In genomic region chr21:15495965-15496364, GRCh38 we compare ENCODE assay signal across 24 cellular contexts.
DNase-seq lines count a peak whose midpoint lies in the region; ATAC-seq, FAIRE-seq and TF ChIP-seq lines count a peak whose summit lies in the region.
"Had no signal": no experiment of that assay in that cellular context is flagged by ENCODE, and none has a peak within 500 bp of the region (broad histone marks: within the 10 kb centered on the region; RNA-seq: fewer than 3 reads in every experiment).

No MANE protein-coding gene starts in this region.

- H3K4me1 ChIP-seq in HepG2 (ENCODE audit: insufficient read depth, low read length) (peaks cover 1% of the 10 kb centered on the region; the same call in 1 of the 2 replicates), right lobe of liver (no peaks in the 10 kb centered on the region), mammary epithelial cell (ENCODE audit: insufficient read depth, low read length) (peaks cover 8% of the 10 kb centered on the region)
- H3K4me1 ChIP-seq: A549 had no signal

- no peak overlapping the region for H3K27ac Mint-ChIP-seq in stimulated activated memory B cell treated with anti-CD40 and anti-IgM and Interleukin-4, amounts not matched to agents 10 μg/mL and 1 μg/mL and 100 μg/mL, for 72 hours
- H3K27ac Mint-ChIP-seq: activated B cell treated with CpG ODN at 0.5 μM for 24 hours; activated naive CD8-positive, alpha-beta T cell treated with anti-CD3 and anti-CD28 coated beads, Interleukin-2, amount 50 U/mL, for 24 hours; activated T-helper 1 cell treated with anti-CD3 and anti-CD28 coated beads, Interleukin-12 subunit alpha, Interleukin-12 subunit beta, Interleukin-2, Interleukin-4 antibody, amounts not matched to agents 30 ng/mL and 10 ng/mL and 1 ng/mL, durations not matched to agents 14 hours and 24 hours and 36 hours; CD4-positive, CD25-positive, alpha-beta regulatory T cell; nephron progenitor cell; T-helper 1 cell treated with Interleukin-12 subunit alpha and Interleukin-12 subunit beta and Interleukin-4 antibody, amounts not matched to agents 30 μg/mL and 1 μg/mL, for 36 hours; type B pancreatic cell had no signal

- WGBS in HepG2 (ENCODE audit: low lambda C conversion rate): 17% methylated on average over 2 of the region's 3 CpGs
- WGBS in right lobe of liver (ENCODE audit: insufficient coverage, low coverage, low lambda C conversion rate, missing lambda C conversion rate): 83% methylated on average over 2 of the region's 3 CpGs
- WGBS in mammary epithelial cell (ENCODE audit: low coverage, missing lambda C conversion rate): 57% methylated on average over 3 of the region's 3 CpGs

- TF ChIP-seq CTCF in HepG2 (CRISPR knock-in tag; IDR thresholded peaks at IDR 0.05) (no peak), right lobe of liver (IDR thresholded peaks at IDR 0.05) (no peak), mammary epithelial cell (conservative IDR thresholded peaks at IDR 0.05 in 1 of 2, IDR thresholded peaks at IDR 0.05 in 1 of 2; ENCODE audit: extremely low read depth in 1 of 2, insufficient read depth in 1 of 2, low read depth in 1 of 2, low read length in 2 of 2) (no peak), fibroblast of the aortic adventitia (IDR thresholded peaks at IDR 0.05; ENCODE audit: insufficient read depth, low read length) (peak; percentile 2)

- dilution Hi-C loops in mammary epithelial cell (cut with HindIII; ENCODE audit: low sequenced_read_pairs): no loop called here

- H3K4me2 ChIP-seq in HepG2 (ENCODE audit: low read depth, low read length) (no peak overlapping the region), mammary epithelial cell (ENCODE audit: insufficient read depth, low read depth, low read length) (no peak overlapping the region)
- H3K4me2 ChIP-seq: A549 had no signal

- H3K9ac ChIP-seq in HepG2 (ENCODE audit: insufficient read depth, low read depth, low read length): no peak overlapping the region
- H3K9ac ChIP-seq in mammary epithelial cell (ENCODE audit: insufficient read depth, low read length): no peak overlapping the region

- no peak for FAIRE-seq in HepG2 (lab: Jason Lieb, UNC)
- FAIRE-seq: A549 had no signal

- H4K20me1 ChIP-seq in HepG2 (ENCODE audit: insufficient read depth, low read length) (no peaks in the 10 kb centered on the region), mammary epithelial cell (ENCODE audit: insufficient read depth, low read length) (no peaks in the 10 kb centered on the region)

- TF ChIP-seq EP300 in HepG2 (IDR thresholded peaks at IDR 0.05; ENCODE audit: low read depth in 2 of 2, low read length in 2 of 2) (no peak), HepG2 (CRISPR knock-in tag; IDR thresholded peaks at IDR 0.05; ENCODE audit: borderline replicate concordance) (no peak)

- POLR2A ChIA-PET in HepG2 (lab: Yijun Ruan, JAX): no interaction called here

- intact Hi-C loops in HepG2 (cut with micrococcal nuclease; ENCODE audit: unreplicated experiment) (no loop called here), right lobe of liver (cut with DNase I) (no loop called here), mammary epithelial cell (cut with micrococcal nuclease) (no loop called here)

- H3K4me1 Mint-ChIP-seq in stimulated activated memory B cell treated with anti-CD40 and anti-IgM and Interleukin-4, amounts not matched to agents 10 μg/mL and 1 μg/mL and 100 μg/mL, for 72 hours: peaks cover 4% of the 10 kb centered on the region
- H3K4me1 Mint-ChIP-seq: activated naive CD8-positive, alpha-beta T cell treated with anti-CD3 and anti-CD28 coated beads, Interleukin-2, amount 50 U/mL, for 24 hours; CD4-positive, CD25-positive, alpha-beta regulatory T cell; nephron progenitor cell had no signal

- H3K27me3 Mint-ChIP-seq in stimulated activated memory B cell treated with anti-CD40 and anti-IgM and Interleukin-4, amounts not matched to agents 10 μg/mL and 1 μg/mL and 100 μg/mL, for 72 hours: no peaks in the 10 kb centered on the region
- H3K27me3 Mint-ChIP-seq: activated B cell treated with CpG ODN at 0.5 μM for 24 hours; activated naive CD8-positive, alpha-beta T cell treated with anti-CD3 and anti-CD28 coated beads, Interleukin-2, amount 50 U/mL, for 24 hours; type B pancreatic cell had no signal

- TF ChIP-seq POLR2A in HepG2 (IDR thresholded peaks at IDR 0.05; ENCODE audit: insufficient read depth in 1 of 2, low read depth in 2 of 2, low read length in 2 of 2) (no peak), right lobe of liver (IDR thresholded peaks at IDR 0.05) (no peak)

- H2AFZ ChIP-seq in HepG2 (ENCODE audit: low read length): no peak overlapping the region
- no peak overlapping the region for H2AFZ ChIP-seq in mammary epithelial cell (ENCODE audit: low read depth, low read length)

- H3K79me2 ChIP-seq in HepG2 (ENCODE audit: insufficient read depth, low read length): no peaks in the 10 kb centered on the region
- no peaks in the 10 kb centered on the region for H3K79me2 ChIP-seq in mammary epithelial cell (ENCODE audit: insufficient read depth, low read length)

- H3K9me3 Mint-ChIP-seq in stimulated activated memory B cell treated with anti-CD40 and anti-IgM and Interleukin-4, amounts not matched to agents 10 μg/mL and 1 μg/mL and 100 μg/mL, for 72 hours: no peaks in the 10 kb centered on the region
- H3K9me3 Mint-ChIP-seq: activated B cell treated with CpG ODN at 0.5 μM for 24 hours; activated naive CD8-positive, alpha-beta T cell treated with anti-CD3 and anti-CD28 coated beads, Interleukin-2, amount 50 U/mL, for 24 hours; activated T-helper 1 cell treated with anti-CD3 and anti-CD28 coated beads, Interleukin-12 subunit alpha, Interleukin-12 subunit beta, Interleukin-2, Interleukin-4 antibody, amounts not matched to agents 30 ng/mL and 10 ng/mL and 1 ng/mL, durations not matched to agents 14 hours and 24 hours and 36 hours; CD4-positive, CD25-positive, alpha-beta regulatory T cell; nephron progenitor cell; T-helper 1 cell treated with Interleukin-12 subunit alpha and Interleukin-12 subunit beta and Interleukin-4 antibody, amounts not matched to agents 30 μg/mL and 1 μg/mL, for 36 hours; type B pancreatic cell had no signal

- H3K4me3 Mint-ChIP-seq in stimulated activated memory B cell treated with anti-CD40 and anti-IgM and Interleukin-4, amounts not matched to agents 10 μg/mL and 1 μg/mL and 100 μg/mL, for 72 hours: no peak overlapping the region
- H3K4me3 Mint-ChIP-seq: activated B cell treated with CpG ODN at 0.5 μM for 24 hours; activated naive CD8-positive, alpha-beta T cell treated with anti-CD3 and anti-CD28 coated beads, Interleukin-2, amount 50 U/mL, for 24 hours; activated T-helper 1 cell treated with anti-CD3 and anti-CD28 coated beads, Interleukin-12 subunit alpha, Interleukin-12 subunit beta, Interleukin-2, Interleukin-4 antibody, amounts not matched to agents 30 ng/mL and 10 ng/mL and 1 ng/mL, durations not matched to agents 14 hours and 24 hours and 36 hours; CD4-positive, CD25-positive, alpha-beta regulatory T cell; nephron progenitor cell; T-helper 1 cell treated with Interleukin-12 subunit alpha and Interleukin-12 subunit beta and Interleukin-4 antibody, amounts not matched to agents 30 μg/mL and 1 μg/mL, for 36 hours; type B pancreatic cell had no signal

- H3K27me3 ChIP-seq in HepG2 (ENCODE audit: control insufficient read depth in 1 of 2, insufficient read depth in 2 of 2, low read length in 2 of 2) (no peaks in the 10 kb centered on the region), right lobe of liver (no peaks in the 10 kb centered on the region), mammary epithelial cell (ENCODE audit: insufficient read depth, low read length) (no peaks in the 10 kb centered on the region)

- TF ChIP-seq RAD21 in HepG2 (CRISPR knock-in tag; IDR thresholded peaks at IDR 0.05): no peak

- H3K36me3 Mint-ChIP-seq in stimulated activated memory B cell treated with anti-CD40 and anti-IgM and Interleukin-4, amounts not matched to agents 10 μg/mL and 1 μg/mL and 100 μg/mL, for 72 hours: no peaks in the 10 kb centered on the region
- H3K36me3 Mint-ChIP-seq: CD4-positive, CD25-positive, alpha-beta regulatory T cell; type B pancreatic cell had no signal

- DNase-seq in HepG2 (ENCODE audit: low spot score) (peak; percentile 7), right lobe of liver (no peak), mammary epithelial cell (peak; percentile 63), fibroblast of the aortic adventitia (ENCODE audit: low read depth) (peak; percentile 59), NCI-H510A (lab: John Stamatoyannopoulos, UW) (no peak), DMS153 (lab: John Stamatoyannopoulos, UW) (no peak), globus pallidus (ENCODE audit: low spot score) (no peak)
- DNase-seq: activated B cell treated with CpG ODN at 0.5 μM for 24 hours; activated naive CD8-positive, alpha-beta T cell treated with anti-CD3 and anti-CD28 coated beads, Interleukin-2, amount 50 U/mL, for 24 hours; CD4-positive, CD25-positive, alpha-beta regulatory T cell; DMS79; islet precursor cell; mesenchymal stem cell; MV-4-11; NCI-H2081; NCI-H510A treated with DMSO at 0.1 percent for 48 hours; nephron progenitor cell; SIG-M5; stimulated activated naive CD8-positive, alpha-beta T cell treated with anti-CD3 and anti-CD28 coated beads, Interleukin-15, Interleukin-2, amounts not matched to agents 100 U/mL and 50 U/mL, for 24 hours had no signal

- no TSS peak for BruUV-seq in HepG2 (replicated peaks; lab: Mats Ljungman, UMichigan)
- BruUV-seq in mammary epithelial cell (replicated peaks; lab: Mats Ljungman, UMichigan): no TSS peak

- H3K4me3 ChIP-seq in HepG2 (replicated peaks in 1 of 3; ENCODE audit: insufficient read depth in 1 of 3, low read depth in 2 of 3, low read length in 3 of 3) (no peak overlapping the region), right lobe of liver (no peak overlapping the region), mammary epithelial cell (replicated peaks in 1 of 3; ENCODE audit: insufficient read depth in 1 of 3, low read depth in 2 of 3, low read length in 3 of 3) (no peak overlapping the region), fibroblast of the aortic adventitia (ENCODE audit: low read depth, low read length) (no peak overlapping the region)
- H3K4me3 ChIP-seq: A549 had no signal

- in situ Hi-C loops in HepG2 (cut with HindIII; ENCODE audit: extremely low pct_ligation_motif_present, low pct_unique_long_range_greater_than_20kb): loop anchor here (25.0 kb wide), 1 partner anchor 634 kb away; no protein-coding TSS in a partner anchor
- in situ Hi-C loops in mammary epithelial cell (cut with MboI; ENCODE audit: low sequenced_read_pairs in 2 of 2): loop anchor here in 1 of 2 donors (25.0 kb wide), 1 partner anchor 634 kb away; no protein-coding TSS in a partner anchor

- H3K9me3 ChIP-seq in HepG2 (ENCODE audit: low read length) (no peaks in the 10 kb centered on the region), right lobe of liver (no peaks in the 10 kb centered on the region), mammary epithelial cell (replicated peaks; ENCODE audit: insufficient read depth, low read length) (no peaks in the 10 kb centered on the region)
- H3K9me3 ChIP-seq: A549 had no signal

- ATAC-seq in HepG2 (no peak; the same call in 1 of the 3 replicates), right lobe of liver (no peak)
- ATAC-seq in stimulated activated memory B cell treated with anti-CD40 and anti-IgM and Interleukin-4, amounts not matched to agents 10 μg/mL and 1 μg/mL and 100 μg/mL, for 72 hours: no peak
- ATAC-seq: A549; activated naive CD8-positive, alpha-beta T cell treated with anti-CD3 and anti-CD28 coated beads, Interleukin-2, amount 50 U/mL, for 24 hours; stimulated activated naive CD8-positive, alpha-beta T cell treated with anti-CD3 and anti-CD28 coated beads, Interleukin-15, Interleukin-2, amounts not matched to agents 100 U/mL and 50 U/mL, for 24 hours had no signal

- CTCF ChIA-PET in HepG2 (lab: Yijun Ruan, JAX; ENCODE audit: low intra/inter-chr PET ratio, low total read pairs) (no interaction called here), mammary epithelial cell (lab: Charles Lee; ENCODE audit: low non-redundant PET) (no interaction called here)

- no peak overlapping the region for H3K27ac ChIP-seq in HepG2 (ENCODE audit: extremely low read length, insufficient read depth, low read length)
- H3K27ac ChIP-seq in right lobe of liver: no peak overlapping the region
- H3K27ac ChIP-seq in mammary epithelial cell (ENCODE audit: insufficient read depth, low read depth, low read length): no peak overlapping the region
- H3K27ac ChIP-seq: A549 had no signal

- H3K36me3 ChIP-seq in HepG2 (replicated peaks in 1 of 2; ENCODE audit: control insufficient read depth in 1 of 2, insufficient read depth in 2 of 2, low read length in 2 of 2) (no peaks in the 10 kb centered on the region), right lobe of liver (no peaks in the 10 kb centered on the region), mammary epithelial cell (ENCODE audit: insufficient read depth, low read length) (no peaks in the 10 kb centered on the region)

Comparison
In these comparisons a context has a peak if more than half of its experiments do, and no peak if none do; other contexts are left out.
1. DNase-seq: peak in HepG2 (single experiment), mammary epithelial cell (single experiment) and fibroblast of the aortic adventitia (single experiment); none in right lobe of liver (0 of 3), NCI-H510A (single experiment), DMS153 (single experiment) and globus pallidus (single experiment).